In genomic region chr10:12448729-12449391, GRCh38 we compare ENCODE assay signal across 8 cellular contexts.
DNase-seq lines count a peak whose midpoint lies in the region; ATAC-seq and TF ChIP-seq lines count a peak whose summit lies in the region.

No MANE protein-coding gene starts in this region.

- H3K9me3 Mint-ChIP-seq in CD8-positive, alpha-beta memory T cell, result no peaks in the 10 kb centered on the region
- peaks cover 2% of the 10 kb centered on the region for H3K9me3 Mint-ChIP-seq in activated CD4-positive, alpha-beta T cell treated with anti-CD3 and anti-CD28 coated beads, Interleukin-2, amount 10 ng/mL, durations not matched to agents 7 days and 5 days

- no peaks in the 10 kb centered on the region for H3K36me3 ChIP-seq in CD8-positive, alpha-beta memory T cell (ENCODE audit: insufficient read depth, low read length)
- H3K36me3 ChIP-seq in MM.1S (replicated peaks; ENCODE audit: insufficient read depth, low read length) (no peaks in the 10 kb centered on the region), duodenal mucosa (ENCODE audit: control insufficient read depth in 1 of 2, insufficient read depth in 2 of 2, low read length in 2 of 2) (no peaks in the 10 kb centered on the region)

- no peaks in the 10 kb centered on the region for H3K27me3 Mint-ChIP-seq in CD8-positive, alpha-beta memory T cell
- H3K27me3 Mint-ChIP-seq in activated CD4-positive, alpha-beta T cell treated with anti-CD3 and anti-CD28 coated beads, Interleukin-2, amount 10 ng/mL, durations not matched to agents 7 days and 5 days, result peaks cover 4% of the 10 kb centered on the region

- no peaks in the 10 kb centered on the region for H3K9me3 ChIP-seq in CD8-positive, alpha-beta memory T cell (ENCODE audit: low read length)
- no peaks in the 10 kb centered on the region for H3K9me3 ChIP-seq in MM.1S (replicated peaks; ENCODE audit: insufficient read depth, low read length)
- no peaks in the 10 kb centered on the region for H3K9me3 ChIP-seq in duodenal mucosa (ENCODE audit: control insufficient read depth in 1 of 2, low read length in 2 of 2)

- POLR2A ChIA-PET in CD8-positive, alpha-beta memory T cell (lab: Charles Lee), result interaction anchor here (0.6 to 2.0 kb wide), 3 partner anchors 11 to 99 kb away, joined by 3 to 13 read pairs (median 3); partner anchors contain the start of gene CAMK1D
- POLR2A ChIA-PET in activated CD4-positive, alpha-beta T cell treated with anti-CD3 and anti-CD28 coated beads, Interleukin-2, amount 10 ng/mL, durations not matched to agents 7 days and 5 days (lab: Charles Lee), result no interaction called here

- TF ChIP-seq CTCF in MM.1S (IDR thresholded peaks at IDR 0.05; ENCODE audit: low read length), result no peak

- H3K4me1 ChIP-seq in CD8-positive, alpha-beta memory T cell (ENCODE audit: insufficient read depth, low read length), result peaks cover 13% of the 10 kb centered on the region
- H3K4me1 ChIP-seq in MM.1S (ENCODE audit: low read length), result peaks cover 6% of the 10 kb centered on the region
- peaks cover 0 to 5% of the 10 kb centered on the region in 2 donors for H3K4me1 ChIP-seq in duodenal mucosa (ENCODE audit: control insufficient read depth in 1 of 2, insufficient read depth in 2 of 2, low read length in 2 of 2)

- H3K4me3 ChIP-seq in CD8-positive, alpha-beta memory T cell (ENCODE audit: low read length), result peak overlapping the region; percentile 11
- H3K4me3 ChIP-seq in MM.1S (ENCODE audit: low read length) (peak overlapping the region; percentile 6; the same call in 1 of the 2 replicates), duodenal mucosa (ENCODE audit: low read depth in 1 of 2, low read length in 2 of 2) (no peak overlapping the region)

- no peaks in the 10 kb centered on the region for H3K27me3 ChIP-seq in CD8-positive, alpha-beta memory T cell (ENCODE audit: insufficient read depth, low read length, poor library complexity, severe bottlenecking)
- H3K27me3 ChIP-seq in MM.1S (replicated peaks; ENCODE audit: insufficient read depth, low read length) (no peaks in the 10 kb centered on the region), duodenal mucosa (ENCODE audit: control insufficient read depth in 1 of 2, insufficient read depth in 2 of 2, low read length in 2 of 2) (no peaks in the 10 kb centered on the region)

- peaks cover 56% of the 10 kb centered on the region for H3K79me2 ChIP-seq in MM.1S (ENCODE audit: low read length)

- H3K4me3 Mint-ChIP-seq in CD8-positive, alpha-beta memory T cell, result peak overlapping the region; percentile 24 to 82 (median 75)
- H3K4me3 Mint-ChIP-seq in activated CD4-positive, alpha-beta T cell treated with anti-CD3 and anti-CD28 coated beads, Interleukin-2, amount 10 ng/mL, durations not matched to agents 7 days and 5 days, result peak overlapping the region; percentile 3

- peak overlapping the region; percentile 67 for H3K27ac ChIP-seq in CD8-positive, alpha-beta memory T cell (ENCODE audit: low read depth, low read length)
- H3K27ac ChIP-seq in MM.1S (ENCODE audit: low read length) (peak overlapping the region; percentile 70), duodenal mucosa (ENCODE audit: low read depth, low read length) (peak overlapping the region; percentile 0)

- no peaks in the 10 kb centered on the region for H3K36me3 Mint-ChIP-seq in CD8-positive, alpha-beta memory T cell
- H3K36me3 Mint-ChIP-seq in activated CD4-positive, alpha-beta T cell treated with anti-CD3 and anti-CD28 coated beads, Interleukin-2, amount 10 ng/mL, durations not matched to agents 7 days and 5 days (ENCODE audit: low read depth), result peaks cover 2% of the 10 kb centered on the region

- H3K4me1 Mint-ChIP-seq in CD8-positive, alpha-beta memory T cell, result peaks cover 28 to 54% (median 43%) of the 10 kb centered on the region in 3 donors
- peaks cover 23% of the 10 kb centered on the region for H3K4me1 Mint-ChIP-seq in activated CD4-positive, alpha-beta T cell treated with anti-CD3 and anti-CD28 coated beads, Interleukin-2, amount 10 ng/mL, durations not matched to agents 7 days and 5 days

- peak; percentile 83 for ATAC-seq in GM21717 (IDR thresholded peaks at IDR 0.05; ENCODE audit: unreplicated experiment)

- H3K4me2 ChIP-seq in MM.1S (ENCODE audit: low read depth, low read length), result peak overlapping the region; percentile 36; the same call in 1 of the 2 replicates

- peak overlapping the region; percentile 86 to 99 (median 94) for H3K27ac Mint-ChIP-seq in CD8-positive, alpha-beta memory T cell
- H3K27ac Mint-ChIP-seq in activated CD4-positive, alpha-beta T cell treated with anti-CD3 and anti-CD28 coated beads, Interleukin-2, amount 10 ng/mL, durations not matched to agents 7 days and 5 days, result peak overlapping the region; percentile 90

- no peaks in the 10 kb centered on the region for H4K20me1 ChIP-seq in MM.1S (ENCODE audit: insufficient read depth, low read length)

- DNase-seq in CD8-positive, alpha-beta memory T cell, result peak; percentile 60 to 90 (median 83)
- DNase-seq in MM.1S (peak; percentile 73), NCI-H748 (lab: John Stamatoyannopoulos, UW; ENCODE audit: unreplicated experiment) (no peak), NCI-H146 (lab: John Stamatoyannopoulos, UW) (no peak)
- DNase-seq in activated CD4-positive, alpha-beta T cell treated with anti-CD3 and anti-CD28 coated beads, Interleukin-2, amount 10 ng/mL, durations not matched to agents 7 days and 5 days, result peak; percentile 88
- DNase-seq in stimulated activated CD4-positive, alpha-beta T cell treated with anti-CD3 and anti-CD28 coated beads, Interleukin-12 subunit alpha, Interleukin-12 subunit beta, amount 100 ng/mL, for 4 hours, result peak; percentile 48

- H3K9ac ChIP-seq in MM.1S (ENCODE audit: low read length), result peak overlapping the region; percentile 49; the same call in 1 of the 2 replicates
- H3K9ac ChIP-seq in duodenal mucosa (ENCODE audit: low read depth in 1 of 2, low read length in 2 of 2), result no peak overlapping the region

- H3K9me2 ChIP-seq in MM.1S (replicated peaks; ENCODE audit: insufficient read depth, low read length), result no peaks in the 10 kb centered on the region

- H2AFZ ChIP-seq in MM.1S (ENCODE audit: low read length), result no peak overlapping the region

- peaks cover 5% of the 10 kb centered on the region; the same call in 1 of the 2 replicates for H3F3A ChIP-seq in MM.1S (ENCODE audit: insufficient read depth, low read length)

- CTCF ChIA-PET in CD8-positive, alpha-beta memory T cell (lab: Charles Lee), result interaction anchor here (0.6 to 1.2 kb wide), 2 partner anchors 41 to 102 kb away, joined by 3 read pairs; no protein-coding TSS in a partner anchor
- CTCF ChIA-PET in activated CD4-positive, alpha-beta T cell treated with anti-CD3 and anti-CD28 coated beads, Interleukin-2, amount 10 ng/mL, durations not matched to agents 7 days and 5 days (lab: Charles Lee), result interaction anchor here (2.2 kb wide), 1 partner anchor 13 kb away, joined by 11 read pairs; no protein-coding TSS in a partner anchor

Comparison
In these comparisons a context has a peak if more than half of its experiments do, and no peak if none do; other contexts are left out.
1. DNase-seq: peak in CD8-positive, alpha-beta memory T cell (5 of 5), MM.1S (single experiment), activated CD4-positive, alpha-beta T cell treated with anti-CD3 and anti-CD28 coated beads, Interleukin-2, amount 10 ng/mL, durations not matched to agents 7 days and 5 days (single experiment) and stimulated activated CD4-positive, alpha-beta T cell treated with anti-CD3 and anti-CD28 coated beads, Interleukin-12 subunit alpha, Interleukin-12 subunit beta, amount 100 ng/mL, for 4 hours (single experiment); none in NCI-H748 (single experiment) and NCI-H146 (single experiment).
2. H3K27ac ChIP-seq: peak in every context shown above with its lines; median percentile 70 in MM.1S; 67 in CD8-positive, alpha-beta memory T cell; 0 in duodenal mucosa.
3. H3K4me3 ChIP-seq: peak in CD8-positive, alpha-beta memory T cell (single experiment) and MM.1S (single experiment); none in duodenal mucosa (0 of 2).